In genomic region chr12:80838708-80839107, GRCh38 we compare ENCODE assay signal across 12 cellular contexts.
DNase-seq lines count a peak whose midpoint lies in the region; ATAC-seq and TF ChIP-seq lines count a peak whose summit lies in the region.
"Had no signal": no experiment of that assay in that cellular context is flagged by ENCODE, and none has a peak within 500 bp of the region (broad histone marks: within the 10 kb centered on the region; RNA-seq: fewer than 3 reads in every experiment).

No MANE protein-coding gene starts in this region.

- H3K27me3 ChIP-seq in IMR-90 (ENCODE audit: control insufficient read depth, insufficient read depth, low read length) (no peaks in the 10 kb centered on the region), left ventricle myocardium inferior (ENCODE audit: low read depth) (no peaks in the 10 kb centered on the region), A673 (replicated peaks; ENCODE audit: insufficient read depth, low read depth, low read length, poor library complexity) (no peaks in the 10 kb centered on the region)

- H2AK5ac ChIP-seq in IMR-90 (ENCODE audit: low read depth, low read length), result 0 out of 2 replicates have a peak overlapping the region, but pooled peaks have one; percentile 30

- no CpG with 5 or more reads among the region's 1 CpG for WGBS in IMR-90 (ENCODE audit: extremely low coverage in 2 of 2, insufficient read length in 1 of 2), 2 experiments

- H3K36me3 Mint-ChIP-seq in MCF 10A (ENCODE audit: insufficient read depth, unreplicated experiment), result no peaks in the 10 kb centered on the region

- H3K9me3 Mint-ChIP-seq in MCF 10A (ENCODE audit: unreplicated experiment), result no peaks in the 10 kb centered on the region

- dilution Hi-C loops in IMR-90 (cut with HindIII; ENCODE audit: low sequenced_read_pairs, unreplicated experiment), result no loop called here

- no peak overlapping the region for H4K91ac ChIP-seq in IMR-90 (ENCODE audit: insufficient read depth, low read depth, low read length)

- in situ Hi-C loops in G401 (cut with HindIII; ENCODE audit: low sequenced_read_pairs), result no loop called here
- in situ Hi-C loops in IMR-90 (cut with MboI; ENCODE audit: low sequenced_read_pairs), result no loop called here

- no peak overlapping the region for H3K4ac ChIP-seq in IMR-90 (ENCODE audit: low read depth, low read length)

- H3K18ac ChIP-seq in IMR-90 (ENCODE audit: low read depth, low read length), result no peak overlapping the region

- no peak overlapping the region for H4K8ac ChIP-seq in IMR-90 (ENCODE audit: low read depth in 2 of 2, low read length in 2 of 2)

- DNase-seq in G401 (ENCODE audit: low spot score), result peak; percentile 75
- no peak for DNase-seq in IMR-90
- DNase-seq in left ventricle myocardium inferior, result no peak
- no peak for DNase-seq in A172 (ENCODE audit: low spot score)
- DNase-seq in MCF 10A (ENCODE audit: unreplicated experiment), result no peak
- no peak for DNase-seq in A673 (ENCODE audit: low spot score)
- DNase-seq: activated CD4-positive, alpha-beta T cell treated with anti-CD3 and anti-CD28 coated beads, Interleukin-2, amount 50 U/mL, for 1 hour; effector CD4-positive, alpha-beta T cell; right cardiac atrium had no signal

- H3K23ac ChIP-seq in IMR-90 (ENCODE audit: low read depth, low read length), result no peak overlapping the region

- TF ChIP-seq CTCF in IMR-90 (conservative IDR thresholded peaks at IDR 0.05; ENCODE audit: low read depth, low read length), result no peak
- no peak for TF ChIP-seq CTCF in left ventricle myocardium inferior (IDR thresholded peaks at IDR 0.05; ENCODE audit: borderline replicate concordance)
- TF ChIP-seq CTCF in MCF 10A (IDR thresholded peaks at IDR 0.05; ENCODE audit: unreplicated experiment), result no peak
- no peak for TF ChIP-seq CTCF in A673 (conservative IDR thresholded peaks at IDR 0.05; ENCODE audit: low read depth, low read length)

- no peak overlapping the region for H2BK120ac ChIP-seq in IMR-90 (ENCODE audit: low read depth, low read length)

- H3K4me3 ChIP-seq in IMR-90 (ENCODE audit: insufficient read depth, low read depth, low read length), result no peak overlapping the region
- H3K4me3 ChIP-seq in left ventricle myocardium inferior, result no peak overlapping the region
- no peak overlapping the region for H3K4me3 ChIP-seq in A673 (ENCODE audit: low read depth, low read length, poor library complexity, severe bottlenecking)
- H3K4me3 ChIP-seq: SK-N-MC had no signal

- H3K27ac Mint-ChIP-seq in MCF 10A (ENCODE audit: low read depth, unreplicated experiment), result no peak overlapping the region

- peaks cover 49% of the 10 kb centered on the region for H3K27me3 Mint-ChIP-seq in MCF 10A (ENCODE audit: insufficient read depth, unreplicated experiment)

- H3K36me3 ChIP-seq in IMR-90 (ENCODE audit: control insufficient read depth, insufficient read depth, low read length) (no peaks in the 10 kb centered on the region), left ventricle myocardium inferior (no peaks in the 10 kb centered on the region), A673 (ENCODE audit: insufficient read depth, low read length, poor library complexity, severe bottlenecking) (no peaks in the 10 kb centered on the region)

- intact Hi-C loops in IMR-90 (cut with micrococcal nuclease) (loop anchor here (2.0 to 10.0 kb wide), 3 partner anchors 98 to 416 kb away; partner anchors contain the start of gene LIN7A), left ventricle myocardium inferior (cut with micrococcal nuclease) (no loop called here), MCF 10A (cut with micrococcal nuclease) (no loop called here), A673 (cut with micrococcal nuclease; ENCODE audit: unreplicated experiment) (loop anchor here (5.0 kb wide), 1 partner anchor 419 kb away; no protein-coding TSS in a partner anchor)

- no peak for TF ChIP-seq POLR2A in IMR-90 (IDR thresholded peaks at IDR 0.05; ENCODE audit: low read depth, low read length)

- no peaks in the 10 kb centered on the region for H3K79me1 ChIP-seq in IMR-90 (ENCODE audit: low read depth in 1 of 2, low read length in 2 of 2)

- CTCF ChIA-PET in IMR-90 (lab: Yijun Ruan, JAX) (no interaction called here), MCF 10A (lab: Yijun Ruan, JAX) (interaction anchor here (0.6 to 1.5 kb wide), 10 partner anchors 12 to 420 kb away, joined by 3 to 7 read pairs (median 3); no protein-coding TSS in a partner anchor), A673 (lab: Charles Lee) (no interaction called here)

- BruUV-seq in IMR-90 (replicated peaks; lab: Mats Ljungman, UMichigan) (no TSS peak), MCF 10A (replicated peaks; lab: Mats Ljungman, UMichigan) (no TSS peak), A673 (replicated peaks; lab: Mats Ljungman, UMichigan) (no TSS peak)

- peaks cover 7% of the 10 kb centered on the region for H3K4me1 ChIP-seq in IMR-90 (ENCODE audit: control insufficient read depth, insufficient read depth, low read length)
- peaks cover 36% of the 10 kb centered on the region for H3K4me1 ChIP-seq in left ventricle myocardium inferior
- peaks cover 6% of the 10 kb centered on the region for H3K4me1 ChIP-seq in A673 (ENCODE audit: insufficient read depth, low read length, poor library complexity, severe bottlenecking)

- no peak overlapping the region for H3K4me2 ChIP-seq in IMR-90 (ENCODE audit: low read depth, low read length)

- no peak overlapping the region for H3K4me3 Mint-ChIP-seq in MCF 10A (ENCODE audit: unreplicated experiment)

- H3K56ac ChIP-seq in IMR-90 (ENCODE audit: extremely low read depth, insufficient read depth, low read length), result no peak overlapping the region

- no peaks in the 10 kb centered on the region for H3K4me1 Mint-ChIP-seq in MCF 10A (ENCODE audit: insufficient read depth, unreplicated experiment)

- H3K9ac ChIP-seq in IMR-90 (ENCODE audit: low read depth, low read length), result no peak overlapping the region

- H2BK15ac ChIP-seq in IMR-90 (ENCODE audit: low read depth, low read length), result no peak overlapping the region; the same call in 2 of the 3 replicates

- no peak overlapping the region for H2BK20ac ChIP-seq in IMR-90 (ENCODE audit: low read depth, low read length)

- no peaks in the 10 kb centered on the region for H3K9me3 ChIP-seq in IMR-90 (ENCODE audit: control insufficient read depth, insufficient read depth, low read length)
- no peaks in the 10 kb centered on the region for H3K9me3 ChIP-seq in left ventricle myocardium inferior (replicated peaks)
- H3K9me3 ChIP-seq in A673 (ENCODE audit: low read depth, low read length, poor library complexity, severe bottlenecking), result no peaks in the 10 kb centered on the region

- H3K14ac ChIP-seq in IMR-90 (replicated peaks; ENCODE audit: low read depth, low read length), result no peak overlapping the region; the same call in 1 of the 2 replicates

- H2AFZ ChIP-seq in IMR-90 (replicated peaks; ENCODE audit: low read length, poor library complexity), result peak overlapping the region; percentile 23

- ATAC-seq in GM21423 (IDR thresholded peaks at IDR 0.05; ENCODE audit: unreplicated experiment) (peak; percentile 37), IMR-90 (ENCODE audit: low read depth) (no peak), GM21737 (IDR thresholded peaks at IDR 0.05; ENCODE audit: unreplicated experiment) (no peak)

- H3K9me1 ChIP-seq in IMR-90 (ENCODE audit: insufficient read depth, low read length), result no peaks in the 10 kb centered on the region

- no peak overlapping the region for H2BK5ac ChIP-seq in IMR-90 (ENCODE audit: low read depth, low read length, poor library complexity, severe bottlenecking)

- H3K27ac ChIP-seq in IMR-90 (ENCODE audit: insufficient read depth, low read length) (no peak overlapping the region), left ventricle myocardium inferior (replicated peaks) (peak overlapping the region; percentile 45), A673 (ENCODE audit: low read depth, low read length, poor library complexity, severe bottlenecking) (no peak overlapping the region)
- H3K27ac ChIP-seq: SK-N-MC had no signal

- H2AK9ac ChIP-seq in IMR-90 (replicated peaks; ENCODE audit: low read depth, low read length, poor library complexity), result no peak overlapping the region

- POLR2A ChIA-PET in IMR-90 (lab: Charles Lee; ENCODE audit: unreplicated experiment), result interaction anchor here (0.6 kb wide), 1 partner anchor 39 kb away, joined by 4 read pairs; no protein-coding TSS in a partner anchor
- POLR2A ChIA-PET in MCF 10A (lab: Yijun Ruan, JAX), result no interaction called here
- POLR2A ChIA-PET in A673 (lab: Charles Lee; ENCODE audit: low non-redundant PET), result no interaction called here

- H4K20me1 ChIP-seq in IMR-90 (ENCODE audit: insufficient read depth, low read length), result no peaks in the 10 kb centered on the region

- H4K5ac ChIP-seq in IMR-90 (ENCODE audit: low read depth, low read length), result no peak overlapping the region

- TF ChIP-seq RAD21 in IMR-90 (IDR thresholded peaks at IDR 0.05; ENCODE audit: low read length), result no peak

TF ChIP-seq in IMR-90, 13 proteins besides CTCF, POLR2A, EP300 and RAD21:
- TF ChIP-seq MXI1 (IDR thresholded peaks at IDR 0.05; ENCODE audit: borderline replicate concordance, low read depth, low read length), result no peak
- no peak for TF ChIP-seq MAZ (IDR thresholded peaks at IDR 0.05; ENCODE audit: borderline replicate concordance, low read depth, low read length)
- no peak for TF ChIP-seq FOS (IDR thresholded peaks at IDR 0.05; ENCODE audit: low read depth, low read length)

Comparison
In these comparisons a context has a peak if more than half of its experiments do, and no peak if none do; other contexts are left out.
1. intact Hi-C loops: an anchor here in IMR-90 (2.0 to 10.0 kb wide) and A673 (5.0 kb wide); none called in left ventricle myocardium inferior and MCF 10A.